ENCODE assay signal across 25 cellular contexts in genomic region chr3:131277836-131278497, GRCh38.
DNase-seq lines count a peak whose midpoint lies in the region; ATAC-seq and TF ChIP-seq lines count a peak whose summit lies in the region.
"Had no signal": no experiment of that assay in that cellular context is flagged by ENCODE, and none has a peak within 500 bp of the region (broad histone marks: within the 10 kb centered on the region; RNA-seq: fewer than 3 reads in every experiment).

No MANE protein-coding gene starts in this region.

- no peak for TF ChIP-seq CTCF in osteocyte (IDR thresholded peaks at IDR 0.05)

- DNase-seq in Daoy (ENCODE audit: low read depth) (peak; percentile 16), M059J (ENCODE audit: low read depth) (peak; percentile 46), dermis blood vessel endothelial cell (peak; percentile 3), left kidney (ENCODE audit: low read depth, low spot score) (peak; percentile 9), DMS79 treated with DMSO at 0.1 percent for 48 hours (lab: John Stamatoyannopoulos, UW) (no peak), osteocyte (ENCODE audit: extremely low spot score, unreplicated experiment) (no peak)
- DNase-seq: activated CD4-positive, CD25-positive, alpha-beta regulatory T cell treated with anti-CD3 and anti-CD28 coated beads, Interleukin-2, amount 50 U/mL, for 72 hours; activated naive CD4-positive, alpha-beta T cell treated with anti-CD3 and anti-CD28 coated beads, Interleukin-2, amount 10 ng/mL, durations not matched to agents 7 days and 5 days; activated T-cell treated with anti-CD3 and anti-CD28 coated beads, Interleukin-2, amount 50 U/mL, for 48 hours; aorta; CD4-positive, alpha-beta T cell; DMS53; H7; left cardiac atrium; midbrain; NCI-H1417 treated with DMSO at 0.1 percent for 48 hours; NCI-H524 treated with DMSO at 0.1 percent for 48 hours; posterior cingulate gyrus; RPMI8226; stimulated activated naive CD4-positive, alpha-beta T cell; T-helper 9 cell had no signal

- no peaks in the 10 kb centered on the region for H3K27me3 Mint-ChIP-seq in osteocyte (ENCODE audit: unreplicated experiment)
- H3K27me3 Mint-ChIP-seq: activated naive CD4-positive, alpha-beta T cell treated with anti-CD3 and anti-CD28 coated beads, Interleukin-2, amount 10 ng/mL, durations not matched to agents 7 days and 5 days; CD4-positive, alpha-beta T cell; natural killer cell treated with Interleukin-12 subunit alpha and Interleukin-12 subunit beta and Interleukin-15 and Interleukin-18, amount 100 ng/mL, for 72 hours had no signal

- no peak for ATAC-seq in HG02885 (IDR thresholded peaks at IDR 0.05; ENCODE audit: poor library complexity, unreplicated experiment)
- no peak for ATAC-seq in HG03378 (IDR thresholded peaks at IDR 0.05; ENCODE audit: unreplicated experiment)
- ATAC-seq: gastroesophageal sphincter; left cardiac atrium; natural killer cell treated with Interleukin-12 subunit alpha and Interleukin-12 subunit beta and Interleukin-15 and Interleukin-18, amount 100 ng/mL, for 72 hours had no signal

- H3K4me3 Mint-ChIP-seq in osteocyte (ENCODE audit: unreplicated experiment) = no peak overlapping the region
- H3K4me3 Mint-ChIP-seq: activated naive CD4-positive, alpha-beta T cell treated with anti-CD3 and anti-CD28 coated beads, Interleukin-2, amount 10 ng/mL, durations not matched to agents 7 days and 5 days; CD4-positive, alpha-beta T cell; natural killer cell treated with Interleukin-12 subunit alpha and Interleukin-12 subunit beta and Interleukin-15 and Interleukin-18, amount 100 ng/mL, for 72 hours had no signal

- no peak overlapping the region for H3K27ac Mint-ChIP-seq in osteocyte (ENCODE audit: unreplicated experiment)
- H3K27ac Mint-ChIP-seq: activated naive CD4-positive, alpha-beta T cell treated with anti-CD3 and anti-CD28 coated beads, Interleukin-2, amount 10 ng/mL, durations not matched to agents 7 days and 5 days; CD4-positive, alpha-beta T cell; natural killer cell treated with Interleukin-12 subunit alpha and Interleukin-12 subunit beta and Interleukin-15 and Interleukin-18, amount 100 ng/mL, for 72 hours had no signal

- peaks cover 6% of the 10 kb centered on the region for H3K4me1 Mint-ChIP-seq in osteocyte (ENCODE audit: unreplicated experiment)
- H3K4me1 Mint-ChIP-seq: activated naive CD4-positive, alpha-beta T cell treated with anti-CD3 and anti-CD28 coated beads, Interleukin-2, amount 10 ng/mL, durations not matched to agents 7 days and 5 days had no signal

- no peaks in the 10 kb centered on the region for H3K36me3 Mint-ChIP-seq in osteocyte (ENCODE audit: unreplicated experiment)
- H3K36me3 Mint-ChIP-seq: activated naive CD4-positive, alpha-beta T cell treated with anti-CD3 and anti-CD28 coated beads, Interleukin-2, amount 10 ng/mL, durations not matched to agents 7 days and 5 days; natural killer cell treated with Interleukin-12 subunit alpha and Interleukin-12 subunit beta and Interleukin-15 and Interleukin-18, amount 100 ng/mL, for 72 hours had no signal

- no peaks in the 10 kb centered on the region for H3K9me3 Mint-ChIP-seq in osteocyte (ENCODE audit: unreplicated experiment)
- H3K9me3 Mint-ChIP-seq: activated naive CD4-positive, alpha-beta T cell treated with anti-CD3 and anti-CD28 coated beads, Interleukin-2, amount 10 ng/mL, durations not matched to agents 7 days and 5 days; CD4-positive, alpha-beta T cell; natural killer cell treated with Interleukin-12 subunit alpha and Interleukin-12 subunit beta and Interleukin-15 and Interleukin-18, amount 100 ng/mL, for 72 hours had no signal

Comparison
In these comparisons a context has a peak if more than half of its experiments do, and no peak if none do; other contexts are left out.
1. DNase-seq: peak in Daoy (single experiment), M059J (single experiment), dermis blood vessel endothelial cell (single experiment) and left kidney (single experiment); none in DMS79 treated with DMSO at 0.1 percent for 48 hours (single experiment) and osteocyte (single experiment).